23 cellular contexts compared by ENCODE assay signal in genomic region chr6:154453329-154453728, GRCh38. TPM values are rescaled to one million over a fixed set of nuclear protein-coding genes. Genes with fewer than 3 reads are reported as not detected.
"Had no signal": no experiment of that assay in that cellular context is flagged by ENCODE, and none has a peak within 500 bp of the region (broad histone marks: within the 10 kb centered on the region; RNA-seq: fewer than 3 reads in every experiment).

No MANE protein-coding gene starts in this region.

- H3K36me3 Mint-ChIP-seq: activated naive CD8-positive, alpha-beta T cell treated with anti-CD3 and anti-CD28 coated beads, Interleukin-2, amount 10 ng/mL, durations not matched to agents 7 days and 5 days; neural progenitor cell had no signal

- H2AFZ ChIP-seq: neural progenitor cell had no signal

- DNase-seq: activated B cell treated with CpG ODN at 0.5 μM for 24 hours; activated CD4-positive, alpha-beta memory T cell treated with anti-CD3 and anti-CD28 coated beads, Interleukin-2, amount 10 ng/mL, durations not matched to agents 7 days and 5 days; activated CD4-positive, alpha-beta T cell treated with anti-CD3 and anti-CD28 coated beads for 4 hours; activated naive CD4-positive, alpha-beta T cell treated with Interleukin-2 at 50 U/mL for 16 hours; activated naive CD8-positive, alpha-beta T cell treated with anti-CD3 and anti-CD28 coated beads, Interleukin-2, amount 10 ng/mL, durations not matched to agents 7 days and 5 days; activated T-cell treated with anti-CD3 and anti-CD28 coated beads, Interleukin-2, amount 50 U/mL, for 1 hour; amygdala; brain microvascular endothelial cell; cortex of kidney; effector CD8-positive, alpha-beta T cell; glutamatergic neuron; hippocampal formation; islet precursor cell; midbrain; right cardiac atrium; stimulated activated naive CD8-positive, alpha-beta T cell treated with anti-CD3 and anti-CD28 coated beads, Interleukin-15, amount 100 ng/mL, for 72 hours had no signal

- H3K27ac ChIP-seq: brain microvascular endothelial cell, neural progenitor cell, prostate gland, SK-N-MC, skin epidermis had no signal

- H3K36me3 ChIP-seq: brain microvascular endothelial cell, neural progenitor cell, prostate gland had no signal

- H3K27me3 ChIP-seq: brain microvascular endothelial cell, neural progenitor cell had no signal

- H3K9me3 ChIP-seq: prostate gland had no signal

- H3K4me2 ChIP-seq: neural progenitor cell had no signal

- H3K9me3 Mint-ChIP-seq: activated B cell treated with CpG ODN at 0.5 μM for 24 hours; activated CD4-positive, alpha-beta memory T cell treated with anti-CD3 and anti-CD28 coated beads, Interleukin-2, amount 10 ng/mL, durations not matched to agents 7 days and 5 days; activated naive CD8-positive, alpha-beta T cell treated with anti-CD3 and anti-CD28 coated beads, Interleukin-2, amount 10 ng/mL, durations not matched to agents 7 days and 5 days; activated T-helper 17 cell treated with anti-CD3 and anti-CD28 coated beads, Interleukin-2, amount 50 U/mL, for 72 hours; neural progenitor cell; stimulated activated naive CD8-positive, alpha-beta T cell treated with anti-CD3 and anti-CD28 coated beads, Interleukin-15, amount 100 ng/mL, for 72 hours; T-helper 2 cell treated with Interferon-gamma antibody and Interleukin-4, amounts not matched to agents 5 μg/mL and 100 μg/mL, for 36 hours had no signal

- H3K4me3 Mint-ChIP-seq: activated B cell treated with CpG ODN at 0.5 μM for 24 hours; activated CD4-positive, alpha-beta memory T cell treated with anti-CD3 and anti-CD28 coated beads, Interleukin-2, amount 10 ng/mL, durations not matched to agents 7 days and 5 days; activated naive CD8-positive, alpha-beta T cell treated with anti-CD3 and anti-CD28 coated beads, Interleukin-2, amount 10 ng/mL, durations not matched to agents 7 days and 5 days; activated T-helper 17 cell treated with anti-CD3 and anti-CD28 coated beads, Interleukin-2, amount 50 U/mL, for 72 hours; neural progenitor cell; stimulated activated naive CD8-positive, alpha-beta T cell treated with anti-CD3 and anti-CD28 coated beads, Interleukin-15, amount 100 ng/mL, for 72 hours; T-helper 2 cell treated with Interferon-gamma antibody and Interleukin-4, amounts not matched to agents 5 μg/mL and 100 μg/mL, for 36 hours had no signal

- H3K4me1 Mint-ChIP-seq: activated B cell treated with CpG ODN at 0.5 μM for 24 hours; activated CD4-positive, alpha-beta memory T cell treated with anti-CD3 and anti-CD28 coated beads, Interleukin-2, amount 10 ng/mL, durations not matched to agents 7 days and 5 days; activated naive CD8-positive, alpha-beta T cell treated with anti-CD3 and anti-CD28 coated beads, Interleukin-2, amount 10 ng/mL, durations not matched to agents 7 days and 5 days had no signal

- H3K4me3 ChIP-seq: lung, neural progenitor cell, prostate gland, SK-N-MC, skin epidermis had no signal

- H3K27ac Mint-ChIP-seq: activated B cell treated with CpG ODN at 0.5 μM for 24 hours; activated CD4-positive, alpha-beta memory T cell treated with anti-CD3 and anti-CD28 coated beads, Interleukin-2, amount 10 ng/mL, durations not matched to agents 7 days and 5 days; activated naive CD8-positive, alpha-beta T cell treated with anti-CD3 and anti-CD28 coated beads, Interleukin-2, amount 10 ng/mL, durations not matched to agents 7 days and 5 days; activated T-helper 17 cell treated with anti-CD3 and anti-CD28 coated beads, Interleukin-2, amount 50 U/mL, for 72 hours; neural progenitor cell; stimulated activated naive CD8-positive, alpha-beta T cell treated with anti-CD3 and anti-CD28 coated beads, Interleukin-15, amount 100 ng/mL, for 72 hours; T-helper 2 cell treated with Interferon-gamma antibody and Interleukin-4, amounts not matched to agents 5 μg/mL and 100 μg/mL, for 36 hours had no signal

- H3K27me3 Mint-ChIP-seq: activated B cell treated with CpG ODN at 0.5 μM for 24 hours; activated CD4-positive, alpha-beta memory T cell treated with anti-CD3 and anti-CD28 coated beads, Interleukin-2, amount 10 ng/mL, durations not matched to agents 7 days and 5 days; activated naive CD8-positive, alpha-beta T cell treated with anti-CD3 and anti-CD28 coated beads, Interleukin-2, amount 10 ng/mL, durations not matched to agents 7 days and 5 days had no signal

RNA-seq across cellular contexts. Expression of gene CNKSR3, which starts 57.2 kb away (rescaled TPM):
- total RNA-seq: activated CD4-positive, alpha-beta memory T cell treated with anti-CD3 and anti-CD28 coated beads, Interleukin-2, amount 10 ng/mL, durations not matched to agents 7 days and 5 days; activated naive CD8-positive, alpha-beta T cell treated with anti-CD3 and anti-CD28 coated beads, Interleukin-2, amount 10 ng/mL, durations not matched to agents 7 days and 5 days had no signal
